ENCODE assay signal across 25 cellular contexts in the genomic region with DNA sequence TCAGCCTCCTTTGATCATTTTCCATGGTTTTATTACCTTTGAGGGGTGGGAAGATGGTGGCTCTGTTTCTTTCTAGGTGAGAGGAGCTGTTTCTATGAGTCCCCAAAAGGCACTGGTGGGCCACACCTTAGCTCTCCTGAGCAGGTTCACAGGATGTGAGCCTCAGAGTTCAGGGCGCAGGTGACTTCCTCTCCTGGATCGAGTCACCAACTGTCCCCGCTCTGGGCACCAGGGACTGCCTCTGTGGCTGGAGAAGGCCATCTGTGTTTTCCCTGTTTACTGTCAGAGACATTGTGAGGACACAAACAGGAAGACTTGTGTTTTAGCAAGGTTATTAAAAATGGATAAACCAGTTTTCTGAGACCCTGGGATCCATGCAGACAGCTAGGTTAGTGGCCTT.
DNase-seq lines count a peak whose midpoint lies in the region; ATAC-seq, FAIRE-seq and TF ChIP-seq lines count a peak whose summit lies in the region.
"Had no signal": no experiment of that assay in that cellular context is flagged by ENCODE, and none has a peak within 500 bp of the region (broad histone marks: within the 10 kb centered on the region; RNA-seq: fewer than 3 reads in every experiment).

No MANE protein-coding gene starts in this region.

- no peak overlapping the region for H2AFZ ChIP-seq in astrocyte (ENCODE audit: low read depth, low read length)

- H3K79me2 ChIP-seq in astrocyte (ENCODE audit: insufficient read depth, low read length), result no peaks in the 10 kb centered on the region

- POLR2A ChIA-PET in CD4-positive, alpha-beta memory T cell (lab: Charles Lee; ENCODE audit: partially characterized antibody), result no interaction called here

- no peak overlapping the region for H3K4me3 ChIP-seq in astrocyte (ENCODE audit: insufficient read depth, low read depth, low read length)
- H3K4me3 ChIP-seq in CD4-positive, alpha-beta memory T cell (ENCODE audit: low read length in 2 of 2), result no peak overlapping the region
- H3K4me3 ChIP-seq: adrenal gland, breast epithelium, thoracic aorta had no signal

- no peaks in the 10 kb centered on the region for H3K36me3 ChIP-seq in astrocyte (ENCODE audit: insufficient read depth, low read length)
- no peaks in the 10 kb centered on the region for H3K36me3 ChIP-seq in CD4-positive, alpha-beta memory T cell (ENCODE audit: insufficient read depth, low read length)
- H3K36me3 ChIP-seq: adrenal gland, breast epithelium, thoracic aorta, WERI-Rb-1 had no signal

- no peak overlapping the region for H3K9ac ChIP-seq in astrocyte (ENCODE audit: low read length)

- no peak for ATAC-seq in stimulated activated naive CD8-positive, alpha-beta T cell treated with anti-CD3 and anti-CD28 coated beads, Interleukin-15, amount 100 ng/mL, for 72 hours
- ATAC-seq in stimulated activated naive CD8-positive, alpha-beta T cell treated with anti-CD3 and anti-CD28 coated beads, Interleukin-15, Interleukin-2, amounts not matched to agents 100 U/mL and 50 U/mL, for 24 hours, result no peak
- ATAC-seq in GM18909 (IDR thresholded peaks at IDR 0.05; ENCODE audit: poor library complexity, unreplicated experiment), result peak; percentile 33
- ATAC-seq in HG03432 (IDR thresholded peaks at IDR 0.05; ENCODE audit: unreplicated experiment), result no peak
- ATAC-seq: left cardiac atrium; stimulated activated memory B cell treated with anti-CD40 and anti-IgM and Interleukin-4, amounts not matched to agents 10 μg/mL and 1 μg/mL and 100 μg/mL, for 72 hours had no signal

- TF ChIP-seq CTCF in astrocyte (IDR thresholded peaks at IDR 0.05; ENCODE audit: insufficient read depth, low read depth, low read length), result no peak

- H3K27me3 Mint-ChIP-seq in stimulated activated naive CD8-positive, alpha-beta T cell treated with anti-CD3 and anti-CD28 coated beads, Interleukin-15, amount 100 ng/mL, for 72 hours, result no peaks in the 10 kb centered on the region
- peaks cover 3% of the 10 kb centered on the region for H3K27me3 Mint-ChIP-seq in astrocyte (ENCODE audit: low read depth, unreplicated experiment)
- H3K27me3 Mint-ChIP-seq in CD4-positive, alpha-beta memory T cell, result no peaks in the 10 kb centered on the region
- H3K27me3 Mint-ChIP-seq: activated CD4-positive, alpha-beta memory T cell treated with anti-CD3 and anti-CD28 coated beads for 36 hours; activated T-cell treated with anti-CD3 and anti-CD28 coated beads, Interleukin-2, amount 50 U/mL, for 24 hours had no signal

- H3K27me3 ChIP-seq in astrocyte (ENCODE audit: insufficient read depth, low read length), result no peaks in the 10 kb centered on the region
- H3K27me3 ChIP-seq in CD4-positive, alpha-beta memory T cell (ENCODE audit: insufficient read depth, low read length), result no peaks in the 10 kb centered on the region
- H3K27me3 ChIP-seq: adrenal gland, breast epithelium had no signal

- peak overlapping the region; percentile 47 to 64 for H3K27ac Mint-ChIP-seq in stimulated activated naive CD8-positive, alpha-beta T cell treated with anti-CD3 and anti-CD28 coated beads, Interleukin-15, amount 100 ng/mL, for 72 hours
- peak overlapping the region; percentile 34 for H3K27ac Mint-ChIP-seq in astrocyte (ENCODE audit: unreplicated experiment)
- H3K27ac Mint-ChIP-seq in CD4-positive, alpha-beta memory T cell, result peak overlapping the region in 2 of 7 donors; percentile 42 to 70
- H3K27ac Mint-ChIP-seq: activated CD4-positive, alpha-beta memory T cell treated with anti-CD3 and anti-CD28 coated beads for 36 hours; activated T-cell treated with anti-CD3 and anti-CD28 coated beads, Interleukin-2, amount 50 U/mL, for 24 hours; IgD-negative memory B cell; memory B cell; stimulated activated memory B cell treated with anti-CD40 and anti-IgM and Interleukin-4, amounts not matched to agents 10 μg/mL and 1 μg/mL and 100 μg/mL, for 72 hours had no signal

- H3K4me1 Mint-ChIP-seq in stimulated activated naive CD8-positive, alpha-beta T cell treated with anti-CD3 and anti-CD28 coated beads, Interleukin-15, amount 100 ng/mL, for 72 hours, result peaks cover 47% of the 10 kb centered on the region
- peaks cover 17% of the 10 kb centered on the region for H3K4me1 Mint-ChIP-seq in astrocyte (ENCODE audit: low read depth, unreplicated experiment)
- H3K4me1 Mint-ChIP-seq in CD4-positive, alpha-beta memory T cell, result peaks cover 11 to 25% (median 17%) of the 10 kb centered on the region in 4 donors

- no peak overlapping the region for H3K27ac ChIP-seq in astrocyte (ENCODE audit: low read depth, low read length)
- H3K27ac ChIP-seq in CD4-positive, alpha-beta memory T cell (ENCODE audit: low read depth, low read length), result no peak overlapping the region
- H3K27ac ChIP-seq: adrenal gland, breast epithelium, thoracic aorta, WERI-Rb-1 had no signal

- no peak for DNase-seq in stimulated activated naive CD8-positive, alpha-beta T cell treated with anti-CD3 and anti-CD28 coated beads, Interleukin-15, amount 100 ng/mL, for 72 hours
- no peak for DNase-seq in stimulated activated naive CD8-positive, alpha-beta T cell treated with anti-CD3 and anti-CD28 coated beads, Interleukin-15, Interleukin-2, amounts not matched to agents 100 U/mL and 50 U/mL, for 24 hours
- DNase-seq in astrocyte (ENCODE audit: low read depth) (no peak), NCI-H2171 treated with DMSO at 0.1 percent for 48 hours (lab: John Stamatoyannopoulos, UW) (no peak)
- no peak for DNase-seq in CD4-positive, alpha-beta memory T cell
- DNase-seq: activated CD4-positive, alpha-beta memory T cell treated with anti-CD3 and anti-CD28 coated beads for 36 hours; activated T-cell treated with anti-CD3 and anti-CD28 coated beads, Interleukin-2, amount 50 U/mL, for 24 hours; adrenal gland; DMS79; left cardiac atrium; naive B cell; NK-92 treated with Interleukin-12 subunit alpha and Interleukin-12 subunit beta, amount 100 ng/mL, for 24 hours; occipital lobe; small intestine; stimulated activated CD4-positive, alpha-beta T cell treated with anti-CD3 and anti-CD28 coated beads, Interleukin-2, amount 100 ng/mL, for 24 hours; WERI-Rb-1 had no signal

- H3K4me1 ChIP-seq in astrocyte (ENCODE audit: insufficient read depth, low read length), result no peaks in the 10 kb centered on the region
- peaks cover 24% of the 10 kb centered on the region for H3K4me1 ChIP-seq in CD4-positive, alpha-beta memory T cell (ENCODE audit: insufficient read depth, low read length)
- H3K4me1 ChIP-seq: adrenal gland, breast epithelium had no signal

- H3K9me3 Mint-ChIP-seq in stimulated activated naive CD8-positive, alpha-beta T cell treated with anti-CD3 and anti-CD28 coated beads, Interleukin-15, amount 100 ng/mL, for 72 hours, result no peaks in the 10 kb centered on the region
- no peaks in the 10 kb centered on the region for H3K9me3 Mint-ChIP-seq in astrocyte (ENCODE audit: unreplicated experiment)
- H3K9me3 Mint-ChIP-seq in CD4-positive, alpha-beta memory T cell, result no peaks in the 10 kb centered on the region
- H3K9me3 Mint-ChIP-seq: activated CD4-positive, alpha-beta memory T cell treated with anti-CD3 and anti-CD28 coated beads for 36 hours; activated T-cell treated with anti-CD3 and anti-CD28 coated beads, Interleukin-2, amount 50 U/mL, for 24 hours; IgD-negative memory B cell; memory B cell; naive B cell; stimulated activated memory B cell treated with anti-CD40 and anti-IgM and Interleukin-4, amounts not matched to agents 10 μg/mL and 1 μg/mL and 100 μg/mL, for 72 hours had no signal

- peak overlapping the region; percentile 16 to 17 for H3K4me3 Mint-ChIP-seq in stimulated activated naive CD8-positive, alpha-beta T cell treated with anti-CD3 and anti-CD28 coated beads, Interleukin-15, amount 100 ng/mL, for 72 hours
- H3K4me3 Mint-ChIP-seq in astrocyte (ENCODE audit: unreplicated experiment), result no peak overlapping the region
- H3K4me3 Mint-ChIP-seq in CD4-positive, alpha-beta memory T cell, result peak overlapping the region in 1 of 8 donors; percentile 41
- H3K4me3 Mint-ChIP-seq: activated CD4-positive, alpha-beta memory T cell treated with anti-CD3 and anti-CD28 coated beads for 36 hours; activated T-cell treated with anti-CD3 and anti-CD28 coated beads, Interleukin-2, amount 50 U/mL, for 24 hours; IgD-negative memory B cell; memory B cell; stimulated activated memory B cell treated with anti-CD40 and anti-IgM and Interleukin-4, amounts not matched to agents 10 μg/mL and 1 μg/mL and 100 μg/mL, for 72 hours had no signal

- CTCF ChIA-PET in CD4-positive, alpha-beta memory T cell (lab: Charles Lee; ENCODE audit: partially characterized antibody), result no interaction called here

- H3K4me2 ChIP-seq in astrocyte (ENCODE audit: low read length), result no peak overlapping the region

- no peaks in the 10 kb centered on the region for H3K9me3 ChIP-seq in astrocyte (ENCODE audit: insufficient read depth, low read depth, low read length)
- no peaks in the 10 kb centered on the region for H3K9me3 ChIP-seq in CD4-positive, alpha-beta memory T cell (ENCODE audit: control insufficient read depth in 1 of 2, low read length in 2 of 2)
- H3K9me3 ChIP-seq: adrenal gland, breast epithelium, thoracic aorta had no signal

- H4K20me1 ChIP-seq in astrocyte (ENCODE audit: insufficient read depth, low read length), result no peaks in the 10 kb centered on the region

- peaks cover 2% of the 10 kb centered on the region for H3K36me3 Mint-ChIP-seq in astrocyte (ENCODE audit: low read depth, unreplicated experiment)
- no peaks in the 10 kb centered on the region for H3K36me3 Mint-ChIP-seq in CD4-positive, alpha-beta memory T cell
- H3K36me3 Mint-ChIP-seq: activated CD4-positive, alpha-beta memory T cell treated with anti-CD3 and anti-CD28 coated beads for 36 hours; IgD-negative memory B cell; memory B cell; naive B cell; stimulated activated memory B cell treated with anti-CD40 and anti-IgM and Interleukin-4, amounts not matched to agents 10 μg/mL and 1 μg/mL and 100 μg/mL, for 72 hours had no signal

- no peak for FAIRE-seq in astrocyte (lab: Jason Lieb, UNC)
- FAIRE-seq: colon, RCC 7860, small intestine had no signal

- intact Hi-C loops in CD4-positive, alpha-beta memory T cell (cut with micrococcal nuclease), result no loop called here
